Comparison of ENCODE assay signal across 1 cellular context in the genomic region with DNA sequence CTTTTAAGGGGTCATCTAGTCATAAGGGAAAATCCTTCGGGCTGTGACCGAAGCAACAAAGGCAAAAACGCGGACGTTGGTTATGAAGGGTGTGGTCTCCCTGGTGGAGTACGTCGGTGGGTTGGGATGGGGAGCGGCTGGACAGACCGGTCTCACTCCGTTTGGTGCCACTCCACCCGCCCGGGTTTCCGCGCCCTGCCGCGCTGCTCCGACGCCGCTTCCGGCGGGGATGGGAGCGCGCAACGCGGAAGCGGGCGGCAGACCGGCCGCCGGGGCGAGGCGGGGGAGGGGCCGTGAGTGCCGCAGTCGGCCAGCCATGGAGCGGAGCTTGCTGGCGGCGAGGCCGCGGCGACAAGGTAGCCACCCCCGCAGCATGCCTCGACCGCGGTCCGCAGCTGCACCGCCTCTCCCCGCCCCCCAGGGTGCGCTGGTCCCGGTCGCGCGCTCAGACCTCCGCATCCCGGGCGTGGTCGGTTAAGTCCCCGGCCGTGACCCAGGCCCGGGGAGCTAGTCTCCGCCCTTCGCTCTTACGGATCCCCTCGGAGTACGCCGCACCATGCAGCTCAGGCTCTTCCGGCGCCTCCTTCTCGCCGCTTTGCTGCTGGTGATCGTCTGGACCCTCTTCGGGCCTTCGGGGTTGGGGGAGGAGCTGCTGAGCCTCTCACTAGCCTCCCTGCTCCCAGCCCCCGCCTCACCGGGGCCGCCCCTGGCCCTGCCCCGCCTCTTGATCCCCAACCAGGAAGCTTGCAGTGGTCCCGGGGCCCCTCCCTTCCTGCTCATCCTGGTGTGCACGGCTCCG.
A peak's percentile ranks its signal among the peaks of the same experiment; 100 is the strongest.
TF ChIP-seq lines count a peak whose summit lies in the region.

A gene with protein sequence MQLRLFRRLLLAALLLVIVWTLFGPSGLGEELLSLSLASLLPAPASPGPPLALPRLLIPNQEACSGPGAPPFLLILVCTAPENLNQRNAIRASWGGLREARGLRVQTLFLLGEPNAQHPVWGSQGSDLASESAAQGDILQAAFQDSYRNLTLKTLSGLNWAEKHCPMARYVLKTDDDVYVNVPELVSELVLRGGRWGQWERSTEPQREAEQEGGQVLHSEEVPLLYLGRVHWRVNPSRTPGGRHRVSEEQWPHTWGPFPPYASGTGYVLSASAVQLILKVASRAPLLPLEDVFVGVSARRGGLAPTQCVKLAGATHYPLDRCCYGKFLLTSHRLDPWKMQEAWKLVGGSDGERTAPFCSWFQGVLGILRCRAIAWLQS (plus strand): TSS at position 260 of the 799 bp plus-strand sequence. CDS start 297 bp downstream, at position 557.

TF ChIP-seq in K562, 482 proteins besides CTCF, POLR2A, EP300 and RAD21 (continued from another document and continues in another):
- TF ChIP-seq, protein P1, sequence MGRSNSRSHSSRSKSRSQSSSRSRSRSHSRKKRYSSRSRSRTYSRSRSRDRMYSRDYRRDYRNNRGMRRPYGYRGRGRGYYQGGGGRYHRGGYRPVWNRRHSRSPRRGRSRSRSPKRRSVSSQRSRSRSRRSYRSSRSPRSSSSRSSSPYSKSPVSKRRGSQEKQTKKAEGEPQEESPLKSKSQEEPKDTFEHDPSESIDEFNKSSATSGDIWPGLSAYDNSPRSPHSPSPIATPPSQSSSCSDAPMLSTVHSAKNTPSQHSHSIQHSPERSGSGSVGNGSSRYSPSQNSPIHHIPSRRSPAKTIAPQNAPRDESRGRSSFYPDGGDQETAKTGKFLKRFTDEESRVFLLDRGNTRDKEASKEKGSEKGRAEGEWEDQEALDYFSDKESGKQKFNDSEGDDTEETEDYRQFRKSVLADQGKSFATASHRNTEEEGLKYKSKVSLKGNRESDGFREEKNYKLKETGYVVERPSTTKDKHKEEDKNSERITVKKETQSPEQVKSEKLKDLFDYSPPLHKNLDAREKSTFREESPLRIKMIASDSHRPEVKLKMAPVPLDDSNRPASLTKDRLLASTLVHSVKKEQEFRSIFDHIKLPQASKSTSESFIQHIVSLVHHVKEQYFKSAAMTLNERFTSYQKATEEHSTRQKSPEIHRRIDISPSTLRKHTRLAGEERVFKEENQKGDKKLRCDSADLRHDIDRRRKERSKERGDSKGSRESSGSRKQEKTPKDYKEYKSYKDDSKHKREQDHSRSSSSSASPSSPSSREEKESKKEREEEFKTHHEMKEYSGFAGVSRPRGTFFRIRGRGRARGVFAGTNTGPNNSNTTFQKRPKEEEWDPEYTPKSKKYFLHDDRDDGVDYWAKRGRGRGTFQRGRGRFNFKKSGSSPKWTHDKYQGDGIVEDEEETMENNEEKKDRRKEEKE (IDR thresholded peaks at IDR 0.05; ENCODE audit: borderline replicate concordance in 1 of 2, control insufficient read depth in 1 of 2, low read depth in 2 of 2, low read length in 1 of 2) = peak; percentile 56 to 89; a peak in 1 of 4 replicates
- peak; percentile 19 for TF ChIP-seq TEAD4 (IDR thresholded peaks at IDR 0.05; ENCODE audit: low read length)
- TF ChIP-seq TEAD4 (CRISPR knock-in tag; IDR thresholded peaks at IDR 0.05; ENCODE audit: borderline replicate concordance) = no peak
- peak in 1 of 2 experiments; percentile 46; a peak in 1 of 4 replicates for TF ChIP-seq SRF (CRISPR knock-in tag; IDR thresholded peaks at IDR 0.05)
- peak; percentile 56 for TF ChIP-seq SMC3 (conservative IDR thresholded peaks at IDR 0.05; ENCODE audit: insufficient read depth, low read depth, low read length)
- peak; percentile 37; the same call in 1 of the 2 replicates for TF ChIP-seq ARID1B (IDR thresholded peaks at IDR 0.05)
- TF ChIP-seq EGR1 (conservative IDR thresholded peaks at IDR 0.05) = peak; percentile 92
- peak; percentile 75 for TF ChIP-seq RBM39 (optimal IDR thresholded peaks at IDR 0.05; ENCODE audit: low read depth, low read length)
- TF ChIP-seq DPF2 (IDR thresholded peaks at IDR 0.05) = no peak
- no peak for TF ChIP-seq KAT8 (IDR thresholded peaks at IDR 0.05; ENCODE audit: low read depth)
- TF ChIP-seq, protein P2, sequence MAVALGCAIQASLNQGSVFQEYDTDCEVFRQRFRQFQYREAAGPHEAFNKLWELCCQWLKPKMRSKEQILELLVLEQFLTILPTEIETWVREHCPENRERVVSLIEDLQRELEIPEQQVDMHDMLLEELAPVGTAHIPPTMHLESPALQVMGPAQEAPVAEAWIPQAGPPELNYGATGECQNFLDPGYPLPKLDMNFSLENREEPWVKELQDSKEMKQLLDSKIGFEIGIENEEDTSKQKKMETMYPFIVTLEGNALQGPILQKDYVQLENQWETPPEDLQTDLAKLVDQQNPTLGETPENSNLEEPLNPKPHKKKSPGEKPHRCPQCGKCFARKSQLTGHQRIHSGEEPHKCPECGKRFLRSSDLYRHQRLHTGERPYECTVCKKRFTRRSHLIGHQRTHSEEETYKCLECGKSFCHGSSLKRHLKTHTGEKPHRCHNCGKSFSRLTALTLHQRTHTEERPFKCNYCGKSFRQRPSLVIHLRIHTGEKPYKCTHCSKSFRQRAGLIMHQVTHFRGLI (CRISPR knock-in tag; IDR thresholded peaks at IDR 0.05) = no peak
- TF ChIP-seq ZFPM2 (CRISPR knock-in tag; IDR thresholded peaks at IDR 0.05) = peak; percentile 94
- TF ChIP-seq BDP1 (IDR thresholded peaks at IDR 0.05; ENCODE audit: insufficient read depth, insufficient read length) = no peak
- TF ChIP-seq ZNF408 (CRISPR knock-in tag; IDR thresholded peaks at IDR 0.05; ENCODE audit: low read depth) = no peak
- TF ChIP-seq POLR2AphosphoS2 (IDR thresholded peaks at IDR 0.05; ENCODE audit: low read length) = peak; percentile 98
- TF ChIP-seq SP2 (IDR thresholded peaks at IDR 0.05; ENCODE audit: extremely low read depth, low read depth, low read length, poor library complexity, severe bottlenecking) = peak; percentile 18
- TF ChIP-seq FOXJ2 (tag; IDR thresholded peaks at IDR 0.05) = no peak
- peak; percentile 25; the same call in 1 of the 2 replicates for TF ChIP-seq ZNF764 (CRISPR knock-in tag; IDR thresholded peaks at IDR 0.05; ENCODE audit: low read depth)
- peak; percentile 93 for TF ChIP-seq PTBP1 (IDR thresholded peaks at IDR 0.05; ENCODE audit: low read depth, low read length)
- TF ChIP-seq ZNF766 (CRISPR knock-in tag; conservative IDR thresholded peaks at IDR 0.05) = peak; percentile 55; the same call in 1 of the 2 replicates
- no peak; the same call in 1 of the 2 replicates for TF ChIP-seq TOE1 (IDR thresholded peaks at IDR 0.05; ENCODE audit: borderline replicate concordance)
- TF ChIP-seq TOE1 (CRISPR knock-in tag; IDR thresholded peaks at IDR 0.05; ENCODE audit: borderline replicate concordance, low read depth) = peak; percentile 59; the same call in 1 of the 2 replicates
- peak; percentile 71 for TF ChIP-seq RFX7 (CRISPR knock-in tag; IDR thresholded peaks at IDR 0.05)
- no peak for TF ChIP-seq CBFA2T2 (conservative IDR thresholded peaks at IDR 0.05)
- TF ChIP-seq KAT2B (IDR thresholded peaks at IDR 0.05; ENCODE audit: low read depth, low read length) = no peak
- TF ChIP-seq HCFC1 (IDR thresholded peaks at IDR 0.05; ENCODE audit: low read depth, low read length) = peak; percentile 57; the same call in 1 of the 2 replicates
- no peak for TF ChIP-seq ZZZ3 (IDR thresholded peaks at IDR 0.05)
- TF ChIP-seq TFAM (CRISPR knock-in tag; conservative IDR thresholded peaks at IDR 0.05) = no peak
- no peak for TF ChIP-seq BMI1 (IDR thresholded peaks at IDR 0.05; ENCODE audit: low read length)
- peak in 1 of 2 experiments; percentile 78; a peak in 2 of 4 replicates for TF ChIP-seq HDAC1 (IDR thresholded peaks at IDR 0.05)
- no peak for TF ChIP-seq ZNF589 (CRISPR knock-in tag; IDR thresholded peaks at IDR 0.05; ENCODE audit: low read depth)
- TF ChIP-seq HNRNPH1 (optimal IDR thresholded peaks at IDR 0.05; ENCODE audit: low read depth, low read length) = peak; percentile 56
- TF ChIP-seq RBFOX2 (IDR thresholded peaks at IDR 0.05; ENCODE audit: low read depth, low read length) = peak; percentile 88
- peak; percentile 99 for TF ChIP-seq ERF (CRISPR knock-in tag; IDR thresholded peaks at IDR 0.05)
- TF ChIP-seq HMG20B (CRISPR knock-in tag; IDR thresholded peaks at IDR 0.05) = no peak
- TF ChIP-seq ATF1 (CRISPR knock-in tag; IDR thresholded peaks at IDR 0.05) = peak; percentile 30; the same call in 1 of the 2 replicates
- TF ChIP-seq ATF1 (tag; IDR thresholded peaks at IDR 0.05) = peak; percentile 87
- 0 out of 2 replicates have a peak, but pooled peaks have one; percentile 20 for TF ChIP-seq ZNF444 (CRISPR knock-in tag; IDR thresholded peaks at IDR 0.05)
- TF ChIP-seq MAFK (IDR thresholded peaks at IDR 0.05; ENCODE audit: low read length) = no peak
- TF ChIP-seq CBFB (CRISPR knock-in tag; IDR thresholded peaks at IDR 0.05) = peak; percentile 58; the same call in 1 of the 2 replicates
- peak; percentile 90 for TF ChIP-seq TARDBP (IDR thresholded peaks at IDR 0.05)
- TF ChIP-seq, protein P3, sequence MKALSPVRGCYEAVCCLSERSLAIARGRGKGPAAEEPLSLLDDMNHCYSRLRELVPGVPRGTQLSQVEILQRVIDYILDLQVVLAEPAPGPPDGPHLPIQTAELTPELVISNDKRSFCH (CRISPR knock-in tag; IDR thresholded peaks at IDR 0.05) = no peak
- TF ChIP-seq, protein P3 (tag; IDR thresholded peaks at IDR 0.05) = peak; percentile 79
- TF ChIP-seq, protein P4, sequence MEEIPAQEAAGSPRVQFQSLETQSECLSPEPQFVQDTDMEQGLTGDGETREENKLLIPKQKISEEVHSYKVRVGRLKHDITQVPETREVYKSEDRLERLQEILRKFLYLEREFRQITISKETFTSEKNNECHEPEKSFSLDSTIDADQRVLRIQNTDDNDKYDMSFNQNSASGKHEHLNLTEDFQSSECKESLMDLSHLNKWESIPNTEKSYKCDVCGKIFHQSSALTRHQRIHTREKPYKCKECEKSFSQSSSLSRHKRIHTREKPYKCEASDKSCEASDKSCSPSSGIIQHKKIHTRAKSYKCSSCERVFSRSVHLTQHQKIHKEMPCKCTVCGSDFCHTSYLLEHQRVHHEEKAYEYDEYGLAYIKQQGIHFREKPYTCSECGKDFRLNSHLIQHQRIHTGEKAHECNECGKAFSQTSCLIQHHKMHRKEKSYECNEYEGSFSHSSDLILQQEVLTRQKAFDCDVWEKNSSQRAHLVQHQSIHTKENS (CRISPR knock-in tag; IDR thresholded peaks at IDR 0.05) = 0 out of 2 replicates have a peak, but pooled peaks have one; percentile 52
- TF ChIP-seq, protein P5, sequence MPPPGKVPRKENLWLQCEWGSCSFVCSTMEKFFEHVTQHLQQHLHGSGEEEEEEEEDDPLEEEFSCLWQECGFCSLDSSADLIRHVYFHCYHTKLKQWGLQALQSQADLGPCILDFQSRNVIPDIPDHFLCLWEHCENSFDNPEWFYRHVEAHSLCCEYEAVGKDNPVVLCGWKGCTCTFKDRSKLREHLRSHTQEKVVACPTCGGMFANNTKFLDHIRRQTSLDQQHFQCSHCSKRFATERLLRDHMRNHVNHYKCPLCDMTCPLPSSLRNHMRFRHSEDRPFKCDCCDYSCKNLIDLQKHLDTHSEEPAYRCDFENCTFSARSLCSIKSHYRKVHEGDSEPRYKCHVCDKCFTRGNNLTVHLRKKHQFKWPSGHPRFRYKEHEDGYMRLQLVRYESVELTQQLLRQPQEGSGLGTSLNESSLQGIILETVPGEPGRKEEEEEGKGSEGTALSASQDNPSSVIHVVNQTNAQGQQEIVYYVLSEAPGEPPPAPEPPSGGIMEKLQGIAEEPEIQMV (tag; conservative IDR thresholded peaks at IDR 0.05; ENCODE audit: low read depth) = peak; percentile 83
- TF ChIP-seq FOXJ3 (CRISPR knock-in tag; IDR thresholded peaks at IDR 0.05) = no peak
- peak; percentile 64 for TF ChIP-seq NBN (IDR thresholded peaks at IDR 0.05; ENCODE audit: low read depth)
- no peak for TF ChIP-seq NFE2 (IDR thresholded peaks at IDR 0.05; ENCODE audit: low read depth)
- TF ChIP-seq ZNF282 (CRISPR knock-in tag; IDR thresholded peaks at IDR 0.05) = 0 out of 2 replicates have a peak, but pooled peaks have one; percentile 63
- TF ChIP-seq PHTF2 (CRISPR knock-in tag; IDR thresholded peaks at IDR 0.05) = no peak
- peak; percentile 79; the same call in 1 of the 2 replicates for TF ChIP-seq HNRNPL (IDR thresholded peaks at IDR 0.05; ENCODE audit: low read depth, low read length)
- TF ChIP-seq NCOR1 (IDR thresholded peaks at IDR 0.05) = peak; percentile 74
- TF ChIP-seq, protein P6, sequence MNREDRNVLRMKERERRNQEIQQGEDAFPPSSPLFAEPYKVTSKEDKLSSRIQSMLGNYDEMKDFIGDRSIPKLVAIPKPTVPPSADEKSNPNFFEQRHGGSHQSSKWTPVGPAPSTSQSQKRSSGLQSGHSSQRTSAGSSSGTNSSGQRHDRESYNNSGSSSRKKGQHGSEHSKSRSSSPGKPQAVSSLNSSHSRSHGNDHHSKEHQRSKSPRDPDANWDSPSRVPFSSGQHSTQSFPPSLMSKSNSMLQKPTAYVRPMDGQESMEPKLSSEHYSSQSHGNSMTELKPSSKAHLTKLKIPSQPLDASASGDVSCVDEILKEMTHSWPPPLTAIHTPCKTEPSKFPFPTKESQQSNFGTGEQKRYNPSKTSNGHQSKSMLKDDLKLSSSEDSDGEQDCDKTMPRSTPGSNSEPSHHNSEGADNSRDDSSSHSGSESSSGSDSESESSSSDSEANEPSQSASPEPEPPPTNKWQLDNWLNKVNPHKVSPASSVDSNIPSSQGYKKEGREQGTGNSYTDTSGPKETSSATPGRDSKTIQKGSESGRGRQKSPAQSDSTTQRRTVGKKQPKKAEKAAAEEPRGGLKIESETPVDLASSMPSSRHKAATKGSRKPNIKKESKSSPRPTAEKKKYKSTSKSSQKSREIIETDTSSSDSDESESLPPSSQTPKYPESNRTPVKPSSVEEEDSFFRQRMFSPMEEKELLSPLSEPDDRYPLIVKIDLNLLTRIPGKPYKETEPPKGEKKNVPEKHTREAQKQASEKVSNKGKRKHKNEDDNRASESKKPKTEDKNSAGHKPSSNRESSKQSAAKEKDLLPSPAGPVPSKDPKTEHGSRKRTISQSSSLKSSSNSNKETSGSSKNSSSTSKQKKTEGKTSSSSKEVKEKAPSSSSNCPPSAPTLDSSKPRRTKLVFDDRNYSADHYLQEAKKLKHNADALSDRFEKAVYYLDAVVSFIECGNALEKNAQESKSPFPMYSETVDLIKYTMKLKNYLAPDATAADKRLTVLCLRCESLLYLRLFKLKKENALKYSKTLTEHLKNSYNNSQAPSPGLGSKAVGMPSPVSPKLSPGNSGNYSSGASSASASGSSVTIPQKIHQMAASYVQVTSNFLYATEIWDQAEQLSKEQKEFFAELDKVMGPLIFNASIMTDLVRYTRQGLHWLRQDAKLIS (CRISPR knock-in tag; IDR thresholded peaks at IDR 0.05) = no peak; the same call in none of the 2 replicates
- no peak for TF ChIP-seq C11orf30 (IDR thresholded peaks at IDR 0.05; ENCODE audit: low read depth)
- TF ChIP-seq, protein P7, sequence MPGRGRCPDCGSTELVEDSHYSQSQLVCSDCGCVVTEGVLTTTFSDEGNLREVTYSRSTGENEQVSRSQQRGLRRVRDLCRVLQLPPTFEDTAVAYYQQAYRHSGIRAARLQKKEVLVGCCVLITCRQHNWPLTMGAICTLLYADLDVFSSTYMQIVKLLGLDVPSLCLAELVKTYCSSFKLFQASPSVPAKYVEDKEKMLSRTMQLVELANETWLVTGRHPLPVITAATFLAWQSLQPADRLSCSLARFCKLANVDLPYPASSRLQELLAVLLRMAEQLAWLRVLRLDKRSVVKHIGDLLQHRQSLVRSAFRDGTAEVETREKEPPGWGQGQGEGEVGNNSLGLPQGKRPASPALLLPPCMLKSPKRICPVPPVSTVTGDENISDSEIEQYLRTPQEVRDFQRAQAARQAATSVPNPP (IDR thresholded peaks at IDR 0.05; ENCODE audit: borderline replicate concordance, insufficient read depth, insufficient read length) = no peak
